Comparison of ENCODE assay signal across 9 cellular contexts in the genomic region with DNA sequence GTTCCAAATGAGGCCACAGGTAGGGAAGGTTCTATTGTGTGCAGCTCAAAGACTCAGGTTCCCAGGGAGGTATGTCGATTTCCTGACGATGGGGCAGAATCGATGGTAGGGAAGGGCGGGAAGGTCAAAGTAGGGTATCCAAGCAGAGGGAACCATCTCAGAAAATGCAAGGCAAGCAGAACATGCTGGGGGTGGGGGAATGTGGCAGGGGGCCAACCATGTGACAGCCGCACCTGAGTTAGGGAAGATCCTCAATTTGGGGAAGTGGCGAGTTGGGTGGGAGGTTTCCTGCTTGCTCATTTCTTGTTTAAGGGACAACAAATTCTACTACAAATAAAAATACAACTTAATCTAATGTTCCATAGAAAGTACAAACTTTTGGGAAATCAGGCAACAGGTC. TPM values are rescaled to one million over a fixed set of nuclear protein-coding genes. Genes with fewer than 3 reads are reported as not detected.
"Had no signal": no experiment of that assay in that cellular context is flagged by ENCODE, and none has a peak within 500 bp of the region (broad histone marks: within the 10 kb centered on the region; RNA-seq: fewer than 3 reads in every experiment).

No MANE protein-coding gene starts in this region.

- ATAC-seq: GM23338, K562 had no signal

- H2AFZ ChIP-seq: GM23338 had no signal

- DNase-seq: H9, HCEC 1CT, KG1 had no signal

- FAIRE-seq: H1, H54, HTR-8/SVneo, K562 had no signal

- H3K4me2 ChIP-seq: GM23338 had no signal

- H3K4me3 ChIP-seq: GM23338, K562 had no signal

RNA-seq across cellular contexts. Expression of gene GRP, which starts 21.7 kb away (rescaled TPM):
- total RNA-seq: GM23338, H1, H9, HT-29, K562 had no signal
- polyA plus RNA-seq: GM23338, H1 had no signal
